In the genomic region with DNA sequence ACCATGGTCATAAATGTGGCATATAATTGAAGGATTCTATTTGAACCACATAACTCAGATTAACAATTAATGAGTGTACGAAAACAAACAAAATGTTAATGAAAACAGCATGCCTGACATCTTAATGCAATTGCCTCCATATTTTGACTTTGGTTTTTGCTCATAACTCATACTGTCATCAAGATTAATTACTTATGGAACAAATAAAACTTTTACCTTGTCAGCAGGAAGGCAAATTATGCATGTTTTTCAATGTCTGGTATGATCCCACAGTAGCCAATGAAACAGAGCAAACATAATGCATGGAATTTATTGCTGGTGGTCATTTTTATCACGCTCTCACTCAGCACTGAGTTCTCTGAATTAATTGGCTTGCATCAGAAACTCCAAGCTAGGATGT, we compare ENCODE assay signal across 23 cellular contexts. TPM values are rescaled to one million over a fixed set of nuclear protein-coding genes. Genes with fewer than 3 reads are reported as not detected.
A peak's percentile ranks its signal among the peaks of the same experiment; 100 is the strongest.
DNase-seq lines count a peak whose midpoint lies in the region; ATAC-seq, FAIRE-seq and TF ChIP-seq lines count a peak whose summit lies in the region.
"Had no signal": no experiment of that assay in that cellular context is flagged by ENCODE, and none has a peak within 500 bp of the region (broad histone marks: within the 10 kb centered on the region; RNA-seq: fewer than 3 reads in every experiment).

No MANE protein-coding gene starts in this region.

- POLR2A ChIA-PET in A549 (lab: Yijun Ruan, JAX): no interaction called here

- no peaks in the 10 kb centered on the region for H3K36me3 ChIP-seq in Loucy (ENCODE audit: insufficient read depth, low read length)
- no peaks in the 10 kb centered on the region for H3K36me3 ChIP-seq in SK-N-MC (ENCODE audit: insufficient read depth, low read length)
- H3K36me3 ChIP-seq in body of pancreas (replicated peaks in 1 of 2; ENCODE audit: insufficient read depth in 1 of 2, low read depth in 2 of 2): no peaks in the 10 kb centered on the region

- TF ChIP-seq POLR2A in A549 (IDR thresholded peaks at IDR 0.05; ENCODE audit: low read length): no peak
- no peak for TF ChIP-seq POLR2A in body of pancreas (IDR thresholded peaks at IDR 0.05)

- peak; percentile 63 for FAIRE-seq in A549 (lab: Jason Lieb, UNC)
- FAIRE-seq: A204.1, GM18507 had no signal

- no peaks in the 10 kb centered on the region for H3K27me3 ChIP-seq in Loucy (ENCODE audit: insufficient read depth, low read length, poor library complexity, severe bottlenecking)
- H3K27me3 ChIP-seq in body of pancreas: no peaks in the 10 kb centered on the region

- ATAC-seq in A549 (no peak), body of pancreas (no peak), GM21447 (IDR thresholded peaks at IDR 0.05; ENCODE audit: unreplicated experiment) (no peak), GM21723 (IDR thresholded peaks at IDR 0.05; ENCODE audit: unreplicated experiment) (no peak)
- ATAC-seq: GM23338, HCT116 had no signal

- WGBS in A549 (ENCODE audit: missing lambda C conversion rate): 91% methylated on average over 2 of the region's 2 CpGs
- WGBS in body of pancreas, 2 donors: 57% methylated on average over 2 of the region's 2 CpGs

- peaks cover 4% of the 10 kb centered on the region; the same call in 1 of the 2 replicates for H3F3A ChIP-seq in Loucy (ENCODE audit: low read depth)

- H3K27ac ChIP-seq in A549 (no peak overlapping the region), SK-N-MC (peak overlapping the region; percentile 22; the same call in 1 of the 2 replicates), body of pancreas (peak overlapping the region in 3 of 4 donors; percentile 2 to 17 (median 15))
- H3K27ac ChIP-seq: 22Rv1 had no signal

- no peak overlapping the region for H3K4me2 ChIP-seq in A549
- H3K4me2 ChIP-seq in Loucy (ENCODE audit: low read depth, low read length, poor library complexity, severe bottlenecking): peak overlapping the region; percentile 23
- H3K4me2 ChIP-seq: GM23338 had no signal

- no peak overlapping the region for H3K4me3 ChIP-seq in A549
- no peak overlapping the region for H3K4me3 ChIP-seq in Loucy (ENCODE audit: low read length, poor library complexity, severe bottlenecking)
- peak overlapping the region; percentile 20; the same call in 1 of the 2 replicates for H3K4me3 ChIP-seq in SK-N-MC
- no peak overlapping the region for H3K4me3 ChIP-seq in body of pancreas
- H3K4me3 ChIP-seq: GM23338 had no signal

- H4K20me1 ChIP-seq in Loucy (ENCODE audit: insufficient read depth, low read length, poor library complexity, severe bottlenecking): no peaks in the 10 kb centered on the region

- TF ChIP-seq CTCF in A549 (IDR thresholded peaks at IDR 0.05) (no peak), Loucy (conservative IDR thresholded peaks at IDR 0.05; ENCODE audit: low read length) (no peak), body of pancreas (IDR thresholded peaks at IDR 0.05) (no peak)

- peaks cover 40% of the 10 kb centered on the region for H3K79me2 ChIP-seq in Loucy (ENCODE audit: insufficient read depth, low read length)

- H3K9me3 ChIP-seq in A549: no peaks in the 10 kb centered on the region
- H3K9me3 ChIP-seq in Loucy (ENCODE audit: insufficient read depth, low read depth, low read length): no peaks in the 10 kb centered on the region
- H3K9me3 ChIP-seq in SK-N-MC (ENCODE audit: low read depth, low read length): no peaks in the 10 kb centered on the region
- H3K9me3 ChIP-seq in body of pancreas: no peaks in the 10 kb centered on the region

- CTCF ChIA-PET in A549 (lab: Yijun Ruan, JAX): interaction anchor here (0.6 to 2.0 kb wide), 3 partner anchors 20 to 922 kb away, joined by 3 to 7 read pairs (median 6); no protein-coding TSS in a partner anchor

- peaks cover 14% of the 10 kb centered on the region; the same call in 2 of the 3 replicates for H3K4me1 ChIP-seq in A549
- peaks cover 57% of the 10 kb centered on the region for H3K4me1 ChIP-seq in Loucy (ENCODE audit: insufficient read depth, low read length, poor library complexity, severe bottlenecking)
- H3K4me1 ChIP-seq in body of pancreas: peaks cover 16% of the 10 kb centered on the region

- no peak overlapping the region for H3K9ac ChIP-seq in Loucy (ENCODE audit: low read depth, low read length, poor library complexity, severe bottlenecking)
- H3K9ac ChIP-seq in SK-N-MC (ENCODE audit: insufficient read length): no peak overlapping the region

- H2AFZ ChIP-seq in Loucy (ENCODE audit: low read length): no peak overlapping the region
- H2AFZ ChIP-seq: GM23338 had no signal

- DNase-seq in A549 (ENCODE audit: low read depth in 1 of 2, low spot score in 1 of 2) (no peak), SK-N-MC (ENCODE audit: low read depth, low spot score) (no peak), body of pancreas (no peak), NCI-H1694 (lab: John Stamatoyannopoulos, UW) (no peak), NCI-H524 (lab: John Stamatoyannopoulos, UW) (no peak)
- DNase-seq: ACHN; AML-193; C1 segment of cervical spinal cord; Calu3; CD4-positive, alpha-beta memory T cell; COR-L47; DMS53; DMS79 treated with DMSO at 0.1 percent for 48 hours; GF-D8; H9 had no signal

- no peaks in the 10 kb centered on the region for H3K9me2 ChIP-seq in Loucy (replicated peaks; ENCODE audit: low read depth, low read length)

- intact Hi-C loops in body of pancreas (cut with DNase I): no loop called here

- TF ChIP-seq RAD21 in A549 (conservative IDR thresholded peaks at IDR 0.05 in 1 of 2, IDR thresholded peaks at IDR 0.05 in 1 of 2): no peak

- TF ChIP-seq EP300 in A549 (IDR thresholded peaks at IDR 0.05): no peak

TF ChIP-seq in A549, 52 proteins besides CTCF, POLR2A, EP300 and RAD21:
- TF ChIP-seq RFX5 (IDR thresholded peaks at IDR 0.05): no peak
- TF ChIP-seq, protein P1, sequence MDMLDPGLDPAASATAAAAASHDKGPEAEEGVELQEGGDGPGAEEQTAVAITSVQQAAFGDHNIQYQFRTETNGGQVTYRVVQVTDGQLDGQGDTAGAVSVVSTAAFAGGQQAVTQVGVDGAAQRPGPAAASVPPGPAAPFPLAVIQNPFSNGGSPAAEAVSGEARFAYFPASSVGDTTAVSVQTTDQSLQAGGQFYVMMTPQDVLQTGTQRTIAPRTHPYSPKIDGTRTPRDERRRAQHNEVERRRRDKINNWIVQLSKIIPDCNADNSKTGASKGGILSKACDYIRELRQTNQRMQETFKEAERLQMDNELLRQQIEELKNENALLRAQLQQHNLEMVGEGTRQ (IDR thresholded peaks at IDR 0.05): no peak
- no peak for TF ChIP-seq HDAC2 (IDR thresholded peaks at IDR 0.05)
- no peak for TF ChIP-seq HOXB5 (CRISPR knock-in tag; IDR thresholded peaks at IDR 0.05)
- TF ChIP-seq, protein P2, sequence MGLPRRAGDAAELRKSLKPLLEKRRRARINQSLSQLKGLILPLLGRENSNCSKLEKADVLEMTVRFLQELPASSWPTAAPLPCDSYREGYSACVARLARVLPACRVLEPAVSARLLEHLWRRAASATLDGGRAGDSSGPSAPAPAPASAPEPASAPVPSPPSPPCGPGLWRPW (IDR thresholded peaks at IDR 0.05): no peak
- no peak for TF ChIP-seq ZFP36 (IDR thresholded peaks at IDR 0.05; ENCODE audit: borderline replicate concordance, partially characterized antibody)
- no peak for TF ChIP-seq EHMT2 (IDR thresholded peaks at IDR 0.05; ENCODE audit: low read depth)
- TF ChIP-seq CHD2 (IDR thresholded peaks at IDR 0.05; ENCODE audit: low read length, partially characterized antibody): no peak
- TF ChIP-seq GATA3 (IDR thresholded peaks at IDR 0.05; ENCODE audit: borderline replicate concordance): no peak
- no peak for TF ChIP-seq CBX8 (IDR thresholded peaks at IDR 0.05)
- TF ChIP-seq RCOR1 (IDR thresholded peaks at IDR 0.05; ENCODE audit: low read depth, low read length): no peak

RNA-seq across cellular contexts. Expression of a gene that starts 5.1 kb away (rescaled TPM):
- polyA plus RNA-seq in A549 (2011; rRNA removed) (6.5 and 7.0 TPM in 2 replicates), A549 (2017; fragmentation: RNase III; extraction: RNeasy Plus Mini Kit Qiagen cat#74134 plus additional on column Dnase treatment) (2.4 to 2.9 TPM (median 2.7 TPM) in 3 replicates)
- polyA plus RNA-seq in A549 (2012; cell fraction: cytosol; rRNA removed): 1.7 and 2.3 TPM in 2 replicates
- polyA plus RNA-seq in A549 (2012; cell fraction: nucleus; rRNA removed): 1.5 TPM in 2 replicates
- polyA minus RNA-seq in A549 (2011; rRNA and poly(A)+ RNA removed): 21.9 and 23.6 TPM in 2 replicates
- total RNA-seq in body of pancreas: 10 to 100 TPM; 14.0 to 15.2 TPM

Comparison
In these comparisons a context has a peak if more than half of its experiments do, and no peak if none do; other contexts are left out.
1. H3K27ac ChIP-seq: peak in SK-N-MC (single experiment) and body of pancreas (3 of 4); none in A549 (0 of 2).